Comparison of ENCODE assay signal across 28 cellular contexts in genomic region chr11:15300282-15300681, GRCh38.
"Had no signal": no experiment of that assay in that cellular context is flagged by ENCODE, and none has a peak within 500 bp of the region (broad histone marks: within the 10 kb centered on the region; RNA-seq: fewer than 3 reads in every experiment).

No MANE protein-coding gene starts in this region.

- H3K27me3 ChIP-seq: stomach, suprapubic skin, testis, thyroid gland, tibial artery, tibial nerve, transverse colon, upper lobe of left lung, upper lobe of right lung, uterus, vagina had no signal

- H3K27me3 Mint-ChIP-seq: stimulated activated memory B cell treated with anti-CD40 and anti-IgM and Interleukin-4, amounts not matched to agents 10 μg/mL and 1 μg/mL and 100 μg/mL, for 72 hours had no signal

- H3K9me3 Mint-ChIP-seq: stimulated activated effector memory CD8-positive, alpha-beta T cell treated with anti-CD3 and anti-CD28 coated beads, Interleukin-12 subunit alpha, Interleukin-12 subunit beta, amount 100 ng/mL, for 72 hours; stimulated activated naive CD8-positive, alpha-beta T cell treated with anti-CD3 and anti-CD28 coated beads, Interleukin-15, Interleukin-2, amounts not matched to agents 100 ng/mL and 50 ng/mL, for 24 hours; type B pancreatic cell had no signal

- H3K4me3 Mint-ChIP-seq: stimulated activated effector memory CD8-positive, alpha-beta T cell treated with anti-CD3 and anti-CD28 coated beads, Interleukin-12 subunit alpha, Interleukin-12 subunit beta, amount 100 ng/mL, for 72 hours; stimulated activated memory B cell treated with anti-CD40 and anti-IgM and Interleukin-4, amounts not matched to agents 10 μg/mL and 1 μg/mL and 100 μg/mL, for 72 hours; stimulated activated naive B cell treated with anti-CD40 and anti-IgM and Interleukin-4, amounts not matched to agents 10 μg/mL and 1 μg/mL and 100 μg/mL, for 72 hours; stimulated activated naive CD8-positive, alpha-beta T cell treated with anti-CD3 and anti-CD28 coated beads, Interleukin-15, amount 100 ng/mL, for 72 hours; stimulated activated naive CD8-positive, alpha-beta T cell treated with anti-CD3 and anti-CD28 coated beads, Interleukin-15, Interleukin-2, amounts not matched to agents 100 ng/mL and 50 ng/mL, for 24 hours; type B pancreatic cell had no signal

- H3K4me1 ChIP-seq: stomach, suprapubic skin, testis, thyroid gland, tibial artery, tibial nerve, transverse colon, upper lobe of left lung, upper lobe of right lung, uterus, vagina had no signal

- H3K4me3 ChIP-seq: stomach, suprapubic skin, testis, thoracic aorta, thyroid gland, tibial artery, tibial nerve, transverse colon, upper lobe of left lung, upper lobe of right lung, uterus, vagina had no signal

- H3K36me3 Mint-ChIP-seq: stimulated activated effector memory CD8-positive, alpha-beta T cell treated with anti-CD3 and anti-CD28 coated beads, Interleukin-12 subunit alpha, Interleukin-12 subunit beta, amount 100 ng/mL, for 72 hours; stimulated activated memory B cell treated with anti-CD40 and anti-IgM and Interleukin-4, amounts not matched to agents 10 μg/mL and 1 μg/mL and 100 μg/mL, for 72 hours; stimulated activated naive B cell treated with anti-CD40 and anti-IgM and Interleukin-4, amounts not matched to agents 10 μg/mL and 1 μg/mL and 100 μg/mL, for 72 hours; type B pancreatic cell had no signal

- H3K9me3 ChIP-seq: testis, thoracic aorta, thyroid gland, transverse colon, upper lobe of right lung, uterus, vagina had no signal

- H3K36me3 ChIP-seq: stomach, suprapubic skin, thoracic aorta, thyroid gland, tibial artery, tibial nerve, transverse colon, upper lobe of left lung, upper lobe of right lung, uterus, vagina had no signal

- H3K4me1 Mint-ChIP-seq: stimulated activated effector memory CD8-positive, alpha-beta T cell treated with anti-CD3 and anti-CD28 coated beads, Interleukin-12 subunit alpha, Interleukin-12 subunit beta, amount 100 ng/mL, for 72 hours; stimulated activated memory B cell treated with anti-CD40 and anti-IgM and Interleukin-4, amounts not matched to agents 10 μg/mL and 1 μg/mL and 100 μg/mL, for 72 hours; stimulated activated naive B cell treated with anti-CD40 and anti-IgM and Interleukin-4, amounts not matched to agents 10 μg/mL and 1 μg/mL and 100 μg/mL, for 72 hours; stimulated activated naive CD8-positive, alpha-beta T cell treated with anti-CD3 and anti-CD28 coated beads, Interleukin-15, amount 100 ng/mL, for 72 hours had no signal

- DNase-seq: stimulated activated CD4-positive, alpha-beta T cell treated with anti-CD3 and anti-CD28 coated beads, Interleukin-2, amount 100 ng/mL, for 48 hours; stimulated activated CD4-positive, alpha-beta T cell treated with anti-CD3 and anti-CD28 coated beads, Interleukin-4, amount 100 ng/mL, for 1 hour; stimulated activated CD4-positive, alpha-beta T cell treated with anti-CD3 and anti-CD28 coated beads, Interleukin-4, amount 100 ng/mL, for 24 hours; stimulated activated CD4-positive, alpha-beta T cell treated with anti-CD3 and anti-CD28 coated beads, Interleukin-4, amount 100 ng/mL, for 4 hours; stimulated activated CD8-positive, alpha-beta memory T cell treated with anti-CD3 and anti-CD28 coated beads, Interleukin-4, amount 100 ng/mL, for 48 hours; stimulated activated naive B cell treated with anti-CD40 and anti-IgM and Interleukin-4, amounts not matched to agents 10 μg/mL and 1 μg/mL and 100 μg/mL, for 72 hours; stimulated activated naive CD4-positive, alpha-beta T cell; stimulated activated naive CD4-positive, alpha-beta T cell treated with Interleukin-2 at 50 U/mL for 16 hours; stimulated activated naive CD8-positive, alpha-beta T cell treated with anti-CD3 and anti-CD28 coated beads, Interleukin-15, amount 100 ng/mL, for 72 hours; stimulated activated naive CD8-positive, alpha-beta T cell treated with anti-CD3 and anti-CD28 coated beads, Interleukin-15, Interleukin-2, amounts not matched to agents 100 U/mL and 50 U/mL, for 24 hours; stomach; substantia nigra; testis; thyroid gland; tibial artery; transverse colon; trophoblast cell; upper lobe of left lung; upper lobe of right lung; uterus had no signal

- H3K27ac Mint-ChIP-seq: stimulated activated effector memory CD8-positive, alpha-beta T cell treated with anti-CD3 and anti-CD28 coated beads, Interleukin-12 subunit alpha, Interleukin-12 subunit beta, amount 100 ng/mL, for 72 hours; stimulated activated memory B cell treated with anti-CD40 and anti-IgM and Interleukin-4, amounts not matched to agents 10 μg/mL and 1 μg/mL and 100 μg/mL, for 72 hours; stimulated activated naive B cell treated with anti-CD40 and anti-IgM and Interleukin-4, amounts not matched to agents 10 μg/mL and 1 μg/mL and 100 μg/mL, for 72 hours; stimulated activated naive CD8-positive, alpha-beta T cell treated with anti-CD3 and anti-CD28 coated beads, Interleukin-15, Interleukin-2, amounts not matched to agents 100 ng/mL and 50 ng/mL, for 24 hours; type B pancreatic cell had no signal

- H3K27ac ChIP-seq: stomach, suprapubic skin, testis, thoracic aorta, thyroid gland, tibial artery, tibial nerve, transverse colon, upper lobe of left lung, upper lobe of right lung, uterus, vagina had no signal
